ENCODE assay signal across 10 cellular contexts in the genomic region with DNA sequence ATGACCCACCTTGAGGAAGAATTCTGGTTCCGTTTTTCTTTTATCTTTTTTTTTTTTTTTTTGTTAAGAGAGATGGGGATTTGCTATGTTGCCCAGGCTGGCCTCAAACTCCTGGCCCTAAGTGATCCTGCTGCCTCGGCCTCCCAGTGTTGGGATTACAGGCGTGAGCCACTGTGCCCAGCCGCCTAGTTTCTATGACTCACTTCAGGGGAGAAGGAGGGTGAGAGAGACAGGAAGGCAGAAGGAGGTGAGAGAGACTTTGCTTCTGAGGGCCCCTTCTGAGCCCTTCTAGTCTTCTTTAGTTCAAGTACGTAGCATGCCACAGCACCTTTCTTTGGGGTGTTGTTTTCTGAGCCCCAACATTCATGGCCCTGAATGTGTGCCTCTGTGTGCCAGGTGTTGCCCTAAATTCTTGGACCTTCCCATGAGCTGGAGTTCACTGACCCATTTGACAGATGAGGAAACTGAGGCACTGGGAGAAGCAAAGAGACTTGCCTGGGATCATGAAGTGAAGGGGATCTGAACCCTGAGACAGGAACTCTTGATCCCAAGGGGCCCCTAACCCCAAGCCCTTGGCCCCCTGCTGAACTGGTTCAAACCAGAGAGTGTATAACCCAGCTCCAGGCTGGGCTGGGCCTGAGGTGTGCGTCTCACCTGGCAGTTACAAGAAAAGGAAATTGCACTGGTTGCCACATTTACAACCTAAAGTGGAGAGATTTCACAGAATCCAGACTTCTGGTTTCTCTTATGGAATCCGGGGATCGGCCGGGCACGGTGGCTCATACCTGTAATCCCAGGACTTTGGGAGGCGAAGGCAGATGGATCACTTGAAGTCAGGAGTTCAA. TPM values are rescaled to one million over a fixed set of nuclear protein-coding genes. Genes with fewer than 3 reads are reported as not detected.
DNase-seq lines count a peak whose midpoint lies in the region.
"Had no signal": no experiment of that assay in that cellular context is flagged by ENCODE, and none has a peak within 500 bp of the region (broad histone marks: within the 10 kb centered on the region; RNA-seq: fewer than 3 reads in every experiment).

No MANE protein-coding gene starts in this region.

- H3K36me3 ChIP-seq in MG63 (peaks cover 17% of the 10 kb centered on the region), adipocyte (ENCODE audit: control insufficient read depth, insufficient read depth, low read length, severe bottlenecking) (no peaks in the 10 kb centered on the region), mucosa of rectum (ENCODE audit: control insufficient read depth in 2 of 2, insufficient read depth in 2 of 2, low read length in 2 of 2) (no peaks in the 10 kb centered on the region), H7 (replicated peaks; ENCODE audit: control insufficient read depth, insufficient read depth, low read length) (0 out of 2 replicates have a peak, but pooled peaks cover 1% of the 10 kb centered on the region)

- H3K9me3 ChIP-seq in MG63: no peaks in the 10 kb centered on the region
- H3K9me3 ChIP-seq in adipocyte (ENCODE audit: control insufficient read depth, low read length): no peaks in the 10 kb centered on the region
- H3K9me3 ChIP-seq in mucosa of rectum (ENCODE audit: control insufficient read depth in 2 of 2, low read length in 2 of 2): no peaks in the 10 kb centered on the region

- peak; percentile 17 for DNase-seq in D341Med (ENCODE audit: low spot score)
- peak; percentile 52 for DNase-seq in MG63
- DNase-seq in adipocyte (ENCODE audit: low read depth): peak; percentile 26
- DNase-seq in KBM-7: no peak
- no peak for DNase-seq in H7
- DNase-seq in cerebellar cortex (ENCODE audit: low spot score): no peak
- DNase-seq in NCI-H345 (lab: John Stamatoyannopoulos, UW): no peak
- DNase-seq: GDM1, NCI-H1436 treated with DMSO at 0.1 percent for 48 hours had no signal

- H3K4me3 ChIP-seq in MG63 (no peak overlapping the region), adipocyte (ENCODE audit: low read length) (no peak overlapping the region), mucosa of rectum (ENCODE audit: low read length in 2 of 2) (no peak overlapping the region), H7 (ENCODE audit: insufficient read depth, low read depth, low read length) (no peak overlapping the region)

- in situ Hi-C loops in KBM-7 (cut with MboI; ENCODE audit: low pct_unique_long_range_greater_than_20kb, low sequenced_read_pairs): no loop called here

- H3K27ac ChIP-seq in mucosa of rectum (ENCODE audit: low read depth in 2 of 2, low read length in 2 of 2): peak overlapping the region; percentile 68 to 80

- no peaks in the 10 kb centered on the region for H3K27me3 ChIP-seq in MG63
- H3K27me3 ChIP-seq in adipocyte (replicated peaks; ENCODE audit: control insufficient read depth, insufficient read depth, low read length): no peaks in the 10 kb centered on the region
- no peaks in the 10 kb centered on the region for H3K27me3 ChIP-seq in mucosa of rectum (ENCODE audit: control insufficient read depth in 2 of 2, insufficient read depth in 2 of 2, low read length in 2 of 2)
- H3K27me3 ChIP-seq in H7 (ENCODE audit: control insufficient read depth, insufficient read depth, low read length): no peaks in the 10 kb centered on the region

- H3K9ac ChIP-seq in adipocyte (ENCODE audit: low read length) (no peak overlapping the region), mucosa of rectum (ENCODE audit: low read depth in 1 of 2, low read length in 2 of 2) (peak overlapping the region in 1 of 2 donors; percentile 53)

- H3K4me1 ChIP-seq in adipocyte (ENCODE audit: control insufficient read depth, insufficient read depth, low read length) (peaks cover 20% of the 10 kb centered on the region), mucosa of rectum (ENCODE audit: control insufficient read depth in 2 of 2, insufficient read depth in 2 of 2, low read length in 2 of 2) (peaks cover 54 to 68% of the 10 kb centered on the region in 2 donors)

RNA-seq across cellular contexts. Expression of a gene that starts 20.8 kb away (rescaled TPM):
- 12.8 and 15.8 TPM in 2 replicates for total RNA-seq in MG63 (2014; rRNA removed; shearing (Covaris generic); ENCODE audit: low replicate concordance)
- 21.8 and 26.8 TPM in 2 replicates for total RNA-seq in H7 (2014; rRNA removed; shearing (Covaris generic))

RNA-seq across cellular contexts. Expression of a gene that starts 57.7 kb away (rescaled TPM):
- 11.2 and 12.6 TPM in 2 replicates for total RNA-seq in MG63 (2014; rRNA removed; shearing (Covaris generic); ENCODE audit: low replicate concordance)
- 7.1 and 10.1 TPM in 2 replicates for total RNA-seq in H7 (2014; rRNA removed; shearing (Covaris generic))

Comparison
In these comparisons a context has a peak if more than half of its experiments do, and no peak if none do; other contexts are left out.
1. DNase-seq: peak in D341Med (single experiment), MG63 (single experiment) and adipocyte (single experiment); none in KBM-7 (single experiment), H7 (single experiment), cerebellar cortex (single experiment) and NCI-H345 (single experiment).